Comparison of ENCODE assay signal across 10 cellular contexts in the genomic region with DNA sequence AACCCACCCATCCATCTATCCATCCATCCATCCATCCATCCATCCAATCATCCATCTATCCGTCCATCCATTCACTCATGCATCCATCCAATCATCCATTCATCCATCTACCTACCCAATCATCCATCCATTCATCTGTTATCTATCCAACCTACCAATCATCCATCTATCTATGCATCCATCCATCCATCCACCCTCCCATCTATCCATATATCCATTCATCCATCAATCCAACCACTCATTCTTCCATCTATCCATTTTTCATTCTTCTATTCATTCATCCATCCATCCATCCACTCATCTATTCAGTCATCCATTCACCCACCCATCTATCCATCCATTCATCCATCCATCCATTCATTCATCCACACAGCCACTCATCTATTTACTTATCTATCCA.
"Had no signal": no experiment of that assay in that cellular context is flagged by ENCODE, and none has a peak within 500 bp of the region (broad histone marks: within the 10 kb centered on the region; RNA-seq: fewer than 3 reads in every experiment).

No MANE protein-coding gene starts in this region.

- H3K27ac ChIP-seq: GM23248 had no signal

- H3K27ac Mint-ChIP-seq: GM23338, H9, HFFc6 had no signal

- H3K4me1 Mint-ChIP-seq: GM23338 had no signal

- DNase-seq: GM23248, GOT3, H7, H9, HCEC 1CT, HFFc6 had no signal

- H2AFZ ChIP-seq: GM23248, GM23338 had no signal

- H3K36me3 ChIP-seq: HAP-1 had no signal

- H3K4me3 Mint-ChIP-seq: GM23338, H9, HFFc6 had no signal

- H3K9ac ChIP-seq: GM23248 had no signal

- H3K4me1 ChIP-seq: HAP-1 had no signal

- FAIRE-seq: H54 had no signal

- H3K4me3 ChIP-seq: GM23248, GM23338, HAP-1 had no signal

- H3K9me3 ChIP-seq: HAP-1 had no signal

- H3K4me2 ChIP-seq: GM23338 had no signal

- ATAC-seq: GM23338, HCT116 had no signal
